18 cellular contexts compared by ENCODE assay signal in genomic region chr7:133556553-133556952, GRCh38.
DNase-seq lines count a peak whose midpoint lies in the region; ATAC-seq and TF ChIP-seq lines count a peak whose summit lies in the region.
"Had no signal": no experiment of that assay in that cellular context is flagged by ENCODE, and none has a peak within 500 bp of the region (broad histone marks: within the 10 kb centered on the region; RNA-seq: fewer than 3 reads in every experiment).

No MANE protein-coding gene starts in this region.

- H3K27me3 Mint-ChIP-seq in brain (no peaks in the 10 kb centered on the region), neural crest cell (ENCODE audit: low read depth) (no peaks in the 10 kb centered on the region), endothelial cell (ENCODE audit: unreplicated experiment) (no peaks in the 10 kb centered on the region)
- H3K27me3 Mint-ChIP-seq: CD4-positive, CD25-positive, alpha-beta regulatory T cell had no signal

- H3K4me1 Mint-ChIP-seq in brain, result peaks cover 25% of the 10 kb centered on the region
- H3K4me1 Mint-ChIP-seq in neural crest cell, result no peaks in the 10 kb centered on the region
- peaks cover 6% of the 10 kb centered on the region for H3K4me1 Mint-ChIP-seq in endothelial cell (ENCODE audit: unreplicated experiment)

- TF ChIP-seq CTCF in brain (conservative IDR thresholded peaks at IDR 0.05) (no peak), neural crest cell (conservative IDR thresholded peaks at IDR 0.05) (no peak), endothelial cell (IDR thresholded peaks at IDR 0.05; ENCODE audit: unreplicated experiment) (no peak)

- H3K4me3 Mint-ChIP-seq in brain (no peak overlapping the region), neural crest cell (no peak overlapping the region), endothelial cell (ENCODE audit: unreplicated experiment) (no peak overlapping the region)
- H3K4me3 Mint-ChIP-seq: CD4-positive, CD25-positive, alpha-beta regulatory T cell; CD8-positive, alpha-beta T cell; HFFc6 had no signal

- no peaks in the 10 kb centered on the region for H3K9me3 Mint-ChIP-seq in brain
- no peaks in the 10 kb centered on the region for H3K9me3 Mint-ChIP-seq in neural crest cell
- no peaks in the 10 kb centered on the region for H3K9me3 Mint-ChIP-seq in endothelial cell (ENCODE audit: unreplicated experiment)
- H3K9me3 Mint-ChIP-seq: CD8-positive, alpha-beta T cell; HFFc6 had no signal

- peak; percentile 45; the same call in 1 of the 3 replicates for ATAC-seq in SK-N-SH treated with all-trans-retinoic acid at 6 μM for 48 hours
- ATAC-seq: A549; CD8-positive, alpha-beta T cell had no signal

- no peaks in the 10 kb centered on the region for H3K36me3 Mint-ChIP-seq in brain
- no peaks in the 10 kb centered on the region for H3K36me3 Mint-ChIP-seq in neural crest cell (ENCODE audit: low read depth)
- H3K36me3 Mint-ChIP-seq in endothelial cell (ENCODE audit: low read depth, unreplicated experiment), result no peaks in the 10 kb centered on the region

- peak overlapping the region in 4 of 5 experiments; percentile 7 to 50 (median 10) for H3K27ac Mint-ChIP-seq in brain
- H3K27ac Mint-ChIP-seq in neural crest cell (ENCODE audit: unreplicated experiment), result peak overlapping the region; percentile 10
- H3K27ac Mint-ChIP-seq in endothelial cell (ENCODE audit: unreplicated experiment), result no peak overlapping the region
- H3K27ac Mint-ChIP-seq: CD4-positive, CD25-positive, alpha-beta regulatory T cell; CD8-positive, alpha-beta T cell; HFFc6 had no signal

- DNase-seq in NCI-H226 (peak; percentile 22), neural crest cell (ENCODE audit: low read depth, low spot score) (no peak), endothelial cell (ENCODE audit: low spot score) (no peak)
- DNase-seq in stimulated activated CD4-positive, alpha-beta T cell treated with anti-CD3 and anti-CD28 coated beads, Interleukin-15, amount 100 ng/mL, for 24 hours, result no peak
- DNase-seq in stimulated activated CD4-positive, alpha-beta T cell treated with anti-CD3 and anti-CD28 coated beads, Interleukin-2, amount 100 ng/mL, for 24 hours, result no peak
- DNase-seq: 8988T; ACHN; AML-193; Caco-2; CD4-positive, CD25-positive, alpha-beta regulatory T cell; CD8-positive, alpha-beta T cell; DMS153; DND-41; GOT3; HFFc6 had no signal

TF ChIP-seq in SK-N-SH treated with all-trans-retinoic acid at 6 μM for 48 hours, 23 proteins besides CTCF, POLR2A, EP300 and RAD21:
- no peak for TF ChIP-seq POU6F1 (CRISPR knock-in tag; IDR thresholded peaks at IDR 0.05; ENCODE audit: borderline replicate concordance, low read depth)
- TF ChIP-seq GLIS3 (CRISPR knock-in tag; IDR thresholded peaks at IDR 0.05), result 0 out of 2 replicates have a peak, but pooled peaks have one; percentile 66
- TF ChIP-seq ISL1 (CRISPR knock-in tag; IDR thresholded peaks at IDR 0.05), result peak; percentile 92
- TF ChIP-seq ZNF565 (CRISPR knock-in tag; conservative IDR thresholded peaks at IDR 0.05; ENCODE audit: low read depth), result no peak
- 0 out of 2 replicates have a peak, but pooled peaks have one; percentile 10 for TF ChIP-seq CSDC2 (CRISPR knock-in tag; IDR thresholded peaks at IDR 0.05)
- 0 out of 2 replicates have a peak, but pooled peaks have one; percentile 16 for TF ChIP-seq TSHZ2 (CRISPR knock-in tag; IDR thresholded peaks at IDR 0.05)
TF ChIP-seq in SK-N-SH treated with all-trans-retinoic acid at 6 μM for 48 hours: peak in this region for 4.
